In genomic region chr11:118290923-118291322, GRCh38 we compare ENCODE assay signal across 8 cellular contexts.
DNase-seq lines count a peak whose midpoint lies in the region; ATAC-seq lines count a peak whose summit lies in the region.

No MANE protein-coding gene starts in this region.

- ATAC-seq in GM21737 (IDR thresholded peaks at IDR 0.05; ENCODE audit: unreplicated experiment) (no peak), HG02798 (IDR thresholded peaks at IDR 0.05; ENCODE audit: poor library complexity, unreplicated experiment) (no peak), GM19455 (IDR thresholded peaks at IDR 0.05; ENCODE audit: unreplicated experiment) (no peak)

- peak; percentile 64 for DNase-seq in activated CD8-positive, alpha-beta memory T cell treated with anti-CD3 and anti-CD28 coated beads for 24 hours
- DNase-seq in activated CD8-positive, alpha-beta memory T cell treated with anti-CD3 and anti-CD28 coated beads, Interleukin-2, amount 50 U/mL, for 48 hours, result no peak
- peak; percentile 2 for DNase-seq in NCI-H82 treated with DMSO at 0.1 percent for 48 hours (lab: John Stamatoyannopoulos, UW; ENCODE audit: unreplicated experiment)
- peak; percentile 8 for DNase-seq in amniotic epithelial cell (ENCODE audit: low read depth)
- peak; percentile 32 for DNase-seq in left kidney (ENCODE audit: low read depth, low spot score)
